Comparison of ENCODE assay signal across 15 cellular contexts in genomic region chr10:97923057-97923456, GRCh38.
"Had no signal": no experiment of that assay in that cellular context is flagged by ENCODE, and none has a peak within 500 bp of the region (broad histone marks: within the 10 kb centered on the region; RNA-seq: fewer than 3 reads in every experiment).

No MANE protein-coding gene starts in this region.

- DNase-seq: IMR-90, Karpas-422, KG1, MG63, NCI-H1417 treated with DMSO at 0.1 percent for 48 hours, NCI-H1930, NCI-H2107, NCI-H2227 treated with DMSO at 0.1 percent for 48 hours, NCI-H510A, NCI-H524 treated with DMSO at 0.1 percent for 48 hours, NCI-H774, RPMI8226, SK-N-SH, SW 1271 had no signal

- H3K36me3 ChIP-seq: MG63 had no signal

- H3K27me3 ChIP-seq: MG63 had no signal

- H3K4me3 ChIP-seq: MG63 had no signal

- H3K9me3 ChIP-seq: MG63, SK-N-SH had no signal

- ATAC-seq: HepG2 had no signal
